8 cellular contexts compared by ENCODE assay signal in the genomic region with DNA sequence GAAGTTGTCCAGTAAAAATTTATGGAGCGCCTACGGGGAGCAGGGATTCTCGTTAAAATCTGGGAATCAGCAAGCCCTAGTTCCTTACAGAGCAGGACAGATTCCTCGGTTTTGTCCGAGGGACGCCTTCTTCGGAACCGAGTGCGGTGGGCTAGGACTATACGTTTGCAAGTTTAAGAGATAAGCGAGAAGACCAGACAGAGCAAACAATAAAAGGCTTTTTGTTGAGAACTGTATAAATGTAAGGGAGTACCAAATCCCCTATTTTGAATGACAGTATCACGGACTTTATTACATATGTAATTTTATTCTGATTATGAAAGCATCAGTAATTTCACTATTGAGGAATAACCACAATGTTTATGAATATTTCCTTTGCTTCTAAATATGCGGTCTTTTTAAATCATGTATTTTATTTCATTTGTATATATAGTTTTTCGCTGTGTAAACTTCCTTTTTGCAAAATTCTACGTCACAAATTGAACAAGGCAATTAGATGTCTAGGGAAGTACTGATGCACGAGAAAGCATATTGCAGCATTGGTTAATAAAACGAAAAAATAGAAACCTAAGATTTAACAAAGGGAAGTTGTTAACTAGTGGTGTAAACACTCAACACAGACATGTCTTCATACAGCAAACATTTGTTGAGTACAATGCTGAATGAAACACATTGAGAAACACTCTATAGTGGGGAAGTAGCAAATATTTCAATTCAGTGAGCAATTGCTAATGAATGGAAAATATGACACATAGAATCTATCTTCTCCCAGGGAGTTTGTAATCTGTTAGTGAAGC. TPM values are rescaled to one million over a fixed set of nuclear protein-coding genes. Genes with fewer than 3 reads are reported as not detected.
DNase-seq lines count a peak whose midpoint lies in the region; ATAC-seq and TF ChIP-seq lines count a peak whose summit lies in the region.

No MANE protein-coding gene starts in this region.

- H3K4me3 ChIP-seq in BJ (ENCODE audit: low read depth, low read length) (peak overlapping the region; percentile 68), HCT116 (replicated peaks in 1 of 2; ENCODE audit: low read depth in 1 of 2, low read length in 2 of 2) (peak overlapping the region; percentile 76 to 92)

- H3K36me3 Mint-ChIP-seq in activated B cell treated with CpG ODN at 0.5 μM for 24 hours (ENCODE audit: low read depth): peaks cover 5% of the 10 kb centered on the region

- H3K27ac ChIP-seq in HCT116 (ENCODE audit: low read depth, low read length) (peak overlapping the region; percentile 87), foreskin keratinocyte (peak overlapping the region; percentile 60)

- no peaks in the 10 kb centered on the region for H3K27me3 ChIP-seq in BJ (ENCODE audit: control insufficient read depth, insufficient read depth, low read length)
- no peaks in the 10 kb centered on the region for H3K27me3 ChIP-seq in HCT116 (ENCODE audit: insufficient read depth, low read length)
- peaks cover 2% of the 10 kb centered on the region for H3K27me3 ChIP-seq in foreskin keratinocyte

- no peaks in the 10 kb centered on the region for H3K9me3 Mint-ChIP-seq in activated B cell treated with CpG ODN at 0.5 μM for 24 hours

- no peaks in the 10 kb centered on the region for H3K9me2 ChIP-seq in HCT116 (ENCODE audit: insufficient read depth)

- CTCF ChIA-PET in BJ (lab: Yijun Ruan, JAX) (interaction anchor here (0.6 to 2.5 kb wide), 18 partner anchors 8 to 322 kb away, joined by 3 to 18 read pairs (median 4); no protein-coding TSS in a partner anchor), HCT116 (lab: Charles Lee) (interaction anchor here (0.7 to 1.5 kb wide), 13 partner anchors 8 to 301 kb away, joined by 3 to 15 read pairs (median 4); a partner anchor contains a TSS), activated B cell treated with CpG ODN at 0.5 μM for 24 hours (lab: Charles Lee) (interaction anchor here (0.6 to 1.4 kb wide), 7 partner anchors 8 to 298 kb away, joined by 3 to 14 read pairs (median 5); no protein-coding TSS in a partner anchor)

- peaks cover 20% of the 10 kb centered on the region; the same call in 1 of the 2 replicates for H4K20me1 ChIP-seq in HCT116 (ENCODE audit: insufficient read depth)

- DNase-seq in BJ (ENCODE audit: low read depth) (peak; percentile 28), HCT116 (ENCODE audit: low read depth, low spot score) (no peak), activated B cell treated with CpG ODN at 0.5 μM for 24 hours (no peak), foreskin keratinocyte (peak; percentile 51 to 61), renal cortical epithelial cell (ENCODE audit: low read depth) (peak; percentile 68)

- TF ChIP-seq CTCF in BJ (IDR thresholded peaks at IDR 0.05; ENCODE audit: insufficient read depth, low read depth, low read length) (no peak), HCT116 (IDR thresholded peaks at IDR 0.05 in 2 of 3, conservative IDR thresholded peaks at IDR 0.05 in 1 of 3; ENCODE audit: borderline replicate concordance in 1 of 3, insufficient read depth in 1 of 3, low read depth in 2 of 3, low read length in 2 of 3) (no peak), activated B cell treated with CpG ODN at 0.5 μM for 24 hours (IDR thresholded peaks at IDR 0.05) (no peak), foreskin keratinocyte (conservative IDR thresholded peaks at IDR 0.05) (no peak)

- peak overlapping the region; percentile 88 for H3K27ac Mint-ChIP-seq in activated B cell treated with CpG ODN at 0.5 μM for 24 hours

- POLR2A ChIA-PET in BJ (lab: Charles Lee) (interaction anchor here (0.6 to 0.7 kb wide), 2 partner anchors 290 to 319 kb away, joined by 3 read pairs; no protein-coding TSS in a partner anchor), HCT116 (lab: Charles Lee) (interaction anchor here (0.6 to 2.5 kb wide), 5 partner anchors 37 to 201 kb away, joined by 3 to 10 read pairs (median 4); no protein-coding TSS in a partner anchor), activated B cell treated with CpG ODN at 0.5 μM for 24 hours (lab: Charles Lee) (interaction anchor here (0.8 to 3.7 kb wide), 12 partner anchors 8 to 306 kb away, joined by 3 to 37 read pairs (median 6); a partner anchor contains a TSS)

- H3K4me1 Mint-ChIP-seq in activated B cell treated with CpG ODN at 0.5 μM for 24 hours: peaks cover 58% of the 10 kb centered on the region

- peak overlapping the region; percentile 98 for H3K9ac ChIP-seq in HCT116 (ENCODE audit: low read length)

- H3K79me2 ChIP-seq in HCT116 (ENCODE audit: insufficient read depth, low read length): peaks cover 38% of the 10 kb centered on the region

- TF ChIP-seq POLR2A in HCT116 (IDR thresholded peaks at IDR 0.05; ENCODE audit: borderline replicate concordance, extremely low read depth, insufficient read depth, insufficient read length): no peak

- intact Hi-C loops in HCT116 (cut with micrococcal nuclease) (loop anchor here (2.0 to 10.0 kb wide), 3 partner anchors 49 to 201 kb away; no protein-coding TSS in a partner anchor), activated B cell treated with CpG ODN at 0.5 μM for 24 hours (cut with micrococcal nuclease) (loop anchor here (1.0 to 5.0 kb wide), 16 partner anchors 26 to 1129 kb away; a partner anchor contains a TSS)

- no peaks in the 10 kb centered on the region for H3K27me3 Mint-ChIP-seq in activated B cell treated with CpG ODN at 0.5 μM for 24 hours

- peak overlapping the region; percentile 89 for H3K4me3 Mint-ChIP-seq in activated B cell treated with CpG ODN at 0.5 μM for 24 hours

- H3K36me3 ChIP-seq in BJ (ENCODE audit: control insufficient read depth, insufficient read depth, low read length) (no peaks in the 10 kb centered on the region), HCT116 (ENCODE audit: control insufficient read depth in 1 of 2, insufficient read depth in 2 of 2, low read length in 2 of 2) (peaks cover 0 to 20% of the 10 kb centered on the region in 2 experiments; a peak in 1 of 4 replicates)

- H3K4me1 ChIP-seq in HCT116 (ENCODE audit: control insufficient read depth in 1 of 2, insufficient read depth in 2 of 2, low read length in 2 of 2) (peaks cover 25 to 44% of the 10 kb centered on the region in 2 experiments), foreskin keratinocyte (peaks cover 18% of the 10 kb centered on the region)

- RAD21 ChIA-PET in HCT116 (lab: Charles Lee; ENCODE audit: low non-redundant PET in 1 of 2, low total read pairs in 2 of 2, uncharacterized antibody in 2 of 2, unreplicated experiment in 2 of 2): interaction anchor here in 1 of 2 experiments (0.9 kb wide), 1 partner anchor 28 kb away, joined by 4 read pairs; no protein-coding TSS in a partner anchor

- H2AFZ ChIP-seq in HCT116 (ENCODE audit: low read depth, low read length, poor library complexity, severe bottlenecking): no peak overlapping the region

- 0 out of 2 replicates have a peak, but pooled peaks have one; percentile 0 for ATAC-seq in HCT116
- ATAC-seq in activated B cell treated with CpG ODN at 0.5 μM for 24 hours (ENCODE audit: low read depth): no peak
- no peak for ATAC-seq in foreskin keratinocyte
- no peak for ATAC-seq in GM19023 (IDR thresholded peaks at IDR 0.05; ENCODE audit: unreplicated experiment)
- ATAC-seq in GM18502 (IDR thresholded peaks at IDR 0.05; ENCODE audit: poor library complexity, unreplicated experiment): no peak
- ATAC-seq in GM21786 (IDR thresholded peaks at IDR 0.05; ENCODE audit: unreplicated experiment): no peak

- H3K9me3 ChIP-seq in HCT116 (ENCODE audit: control insufficient read depth in 1 of 2, insufficient read depth in 1 of 2, low read depth in 1 of 2, low read length in 2 of 2): no peaks in the 10 kb centered on the region

- BruUV-seq in HCT116 (replicated peaks; lab: Mats Ljungman, UMichigan): TSS peak; percentile 78

- peak overlapping the region; percentile 81 for H3K4me2 ChIP-seq in HCT116 (ENCODE audit: low read length)

- TF ChIP-seq RAD21 in HCT116 (IDR thresholded peaks at IDR 0.05; ENCODE audit: low read depth): no peak

TF ChIP-seq in HCT116, 20 proteins besides CTCF, POLR2A, EP300 and RAD21 (continues in another document):
- TF ChIP-seq, protein P1, sequence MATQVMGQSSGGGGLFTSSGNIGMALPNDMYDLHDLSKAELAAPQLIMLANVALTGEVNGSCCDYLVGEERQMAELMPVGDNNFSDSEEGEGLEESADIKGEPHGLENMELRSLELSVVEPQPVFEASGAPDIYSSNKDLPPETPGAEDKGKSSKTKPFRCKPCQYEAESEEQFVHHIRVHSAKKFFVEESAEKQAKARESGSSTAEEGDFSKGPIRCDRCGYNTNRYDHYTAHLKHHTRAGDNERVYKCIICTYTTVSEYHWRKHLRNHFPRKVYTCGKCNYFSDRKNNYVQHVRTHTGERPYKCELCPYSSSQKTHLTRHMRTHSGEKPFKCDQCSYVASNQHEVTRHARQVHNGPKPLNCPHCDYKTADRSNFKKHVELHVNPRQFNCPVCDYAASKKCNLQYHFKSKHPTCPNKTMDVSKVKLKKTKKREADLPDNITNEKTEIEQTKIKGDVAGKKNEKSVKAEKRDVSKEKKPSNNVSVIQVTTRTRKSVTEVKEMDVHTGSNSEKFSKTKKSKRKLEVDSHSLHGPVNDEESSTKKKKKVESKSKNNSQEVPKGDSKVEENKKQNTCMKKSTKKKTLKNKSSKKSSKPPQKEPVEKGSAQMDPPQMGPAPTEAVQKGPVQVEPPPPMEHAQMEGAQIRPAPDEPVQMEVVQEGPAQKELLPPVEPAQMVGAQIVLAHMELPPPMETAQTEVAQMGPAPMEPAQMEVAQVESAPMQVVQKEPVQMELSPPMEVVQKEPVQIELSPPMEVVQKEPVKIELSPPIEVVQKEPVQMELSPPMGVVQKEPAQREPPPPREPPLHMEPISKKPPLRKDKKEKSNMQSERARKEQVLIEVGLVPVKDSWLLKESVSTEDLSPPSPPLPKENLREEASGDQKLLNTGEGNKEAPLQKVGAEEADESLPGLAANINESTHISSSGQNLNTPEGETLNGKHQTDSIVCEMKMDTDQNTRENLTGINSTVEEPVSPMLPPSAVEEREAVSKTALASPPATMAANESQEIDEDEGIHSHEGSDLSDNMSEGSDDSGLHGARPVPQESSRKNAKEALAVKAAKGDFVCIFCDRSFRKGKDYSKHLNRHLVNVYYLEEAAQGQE (IDR thresholded peaks at IDR 0.05; ENCODE audit: low read depth): no peak
- TF ChIP-seq SIN3A (IDR thresholded peaks at IDR 0.05; ENCODE audit: low read depth): no peak
- no peak for TF ChIP-seq CEBPB (IDR thresholded peaks at IDR 0.05; ENCODE audit: low read depth)
- TF ChIP-seq SRF (IDR thresholded peaks at IDR 0.05; ENCODE audit: low read depth): no peak
- TF ChIP-seq ZNF274 (IDR thresholded peaks at IDR 0.05; ENCODE audit: low read depth, low read length): no peak
- no peak for TF ChIP-seq TCF7L2 (IDR thresholded peaks at IDR 0.05; ENCODE audit: borderline replicate concordance, extremely low read depth, insufficient read depth, insufficient read length)
- no peak for TF ChIP-seq CBX3 (IDR thresholded peaks at IDR 0.05; ENCODE audit: low read depth)

RNA-seq across cellular contexts. Expression of a gene that starts 1.2 kb away (rescaled TPM):
- 43.5 and 54.4 TPM in 2 replicates for polyA plus RNA-seq in BJ (2011; rRNA removed)
- polyA minus RNA-seq in BJ (2011; rRNA and poly(A)+ RNA removed): 78.1 and 78.8 TPM in 2 replicates
- total RNA-seq in HCT116 (2021; ENCODE audit: unreplicated experiment): 173 TPM
- polyA plus RNA-seq in HCT116 (2012): 96.3 and 102 TPM in 2 replicates
- 212 and 256 TPM in 2 replicates for total RNA-seq in activated B cell treated with CpG ODN at 0.5 μM for 24 hours
- total RNA-seq in foreskin keratinocyte: 29.5 and 32.9 TPM in 2 replicates
- polyA plus RNA-seq in foreskin keratinocyte: 11.0 and 13.3 TPM in 2 replicates
- 77.4 and 120 TPM in 2 replicates for total RNA-seq in renal cortical epithelial cell

Comparison
In these comparisons a context has a peak if more than half of its experiments do, and no peak if none do; other contexts are left out.
1. DNase-seq: peak in BJ (single experiment), foreskin keratinocyte (2 of 2) and renal cortical epithelial cell (single experiment); none in HCT116 (single experiment) and activated B cell treated with CpG ODN at 0.5 μM for 24 hours (single experiment).